8 cellular contexts compared by ENCODE assay signal in genomic region chr11:19344661-19345518, GRCh38.
DNase-seq lines count a peak whose midpoint lies in the region; ATAC-seq and TF ChIP-seq lines count a peak whose summit lies in the region.

No MANE protein-coding gene starts in this region.

- H3K27me3 ChIP-seq in Caco-2 (replicated peaks; ENCODE audit: control insufficient read depth, insufficient read depth, low read length), result no peaks in the 10 kb centered on the region; the same call in 1 of the 2 replicates

- H3K4me1 ChIP-seq in Caco-2, result peaks cover 10% of the 10 kb centered on the region

- H3K4me3 Mint-ChIP-seq in Caco-2 (ENCODE audit: unreplicated experiment) (peak overlapping the region; percentile 46), nephron (peak overlapping the region; percentile 79 to 82 (median 80))

- TF ChIP-seq CTCF in Caco-2 (IDR thresholded peaks at IDR 0.05; ENCODE audit: insufficient read depth in 1 of 2, low read depth in 1 of 2, low read length in 1 of 2, severe bottlenecking in 1 of 2, unreplicated experiment in 1 of 2) (no peak), nephron (IDR thresholded peaks at IDR 0.05; ENCODE audit: unreplicated experiment in 3 of 3) (no peak)

- no peaks in the 10 kb centered on the region for H3K9me3 ChIP-seq in Caco-2

- H3K27me3 Mint-ChIP-seq in Caco-2 (ENCODE audit: insufficient read depth, unreplicated experiment) (peaks cover 7% of the 10 kb centered on the region), nephron (ENCODE audit: low read depth) (peaks cover 100% of the 10 kb centered on the region)

- ATAC-seq in GM21723 (IDR thresholded peaks at IDR 0.05; ENCODE audit: unreplicated experiment), result peak; percentile 46
- ATAC-seq in esophagus mucosa, result peak; percentile 34

- TF ChIP-seq POLR2A in erythroblast (IDR thresholded peaks at IDR 0.05; ENCODE audit: low read length), result no peak

- intact Hi-C loops in Caco-2 (cut with micrococcal nuclease; ENCODE audit: unreplicated experiment), result loop anchor here (5.0 kb wide), 1 partner anchor 72 kb away; no protein-coding TSS in a partner anchor

- BruUV-seq in Caco-2 (replicated peaks; lab: Mats Ljungman, UMichigan), result no TSS peak

- POLR2A ChIA-PET in Caco-2 (lab: Charles Lee), result no interaction called here

- H3K4me1 Mint-ChIP-seq in Caco-2 (ENCODE audit: low read depth, unreplicated experiment), result peaks cover 7% of the 10 kb centered on the region
- peaks cover 23% of the 10 kb centered on the region for H3K4me1 Mint-ChIP-seq in nephron

- H3K36me3 Mint-ChIP-seq in Caco-2 (ENCODE audit: insufficient read depth, unreplicated experiment) (no peaks in the 10 kb centered on the region), nephron (ENCODE audit: low read depth) (no peaks in the 10 kb centered on the region)

- no peak overlapping the region for H3K4me3 ChIP-seq in Caco-2 (ENCODE audit: low read depth, low read length)

- no peaks in the 10 kb centered on the region for H3K36me3 ChIP-seq in Caco-2 (ENCODE audit: control insufficient read depth, insufficient read depth, low read length)

- H3K9me3 Mint-ChIP-seq in Caco-2 (ENCODE audit: unreplicated experiment) (peaks cover 7% of the 10 kb centered on the region), nephron (no peaks in the 10 kb centered on the region)

- CTCF ChIA-PET in Caco-2 (lab: Charles Lee), result no interaction called here

- H3K27ac Mint-ChIP-seq in Caco-2 (ENCODE audit: unreplicated experiment) (no peak overlapping the region), nephron (no peak overlapping the region)

- DNase-seq in Caco-2, result no peak
- peak; percentile 88 for DNase-seq in NCI-H2227 (lab: John Stamatoyannopoulos, UW; ENCODE audit: unreplicated experiment)
- DNase-seq in MV-4-11 (lab: John Stamatoyannopoulos, UW), result no peak
- no peak for DNase-seq in erythroblast (lab: John Stamatoyannopoulos, UW)
- DNase-seq in KG1 (lab: John Stamatoyannopoulos, UW), result no peak
